Comparison of ENCODE assay signal across 21 cellular contexts in genomic region chr1:226474443-226475111, GRCh38.
DNase-seq lines count a peak whose midpoint lies in the region; ATAC-seq and TF ChIP-seq lines count a peak whose summit lies in the region.
"Had no signal": no experiment of that assay in that cellular context is flagged by ENCODE, and none has a peak within 500 bp of the region (broad histone marks: within the 10 kb centered on the region; RNA-seq: fewer than 3 reads in every experiment).

No MANE protein-coding gene starts in this region.

- no peak for TF ChIP-seq POLR2A in heart left ventricle (IDR thresholded peaks at IDR 0.05)

- intact Hi-C loops in heart left ventricle (cut with DNase I), result no loop called here

- peaks cover 41% of the 10 kb centered on the region for H3K4me1 Mint-ChIP-seq in brain

- in situ Hi-C loops in G401 (cut with HindIII; ENCODE audit: low sequenced_read_pairs), result no loop called here

- WGBS in heart left ventricle, 4 donors, result 40 to 46% (median 42%) methylated on average over 5 of the region's 5 CpGs

- H3K4me3 ChIP-seq in heart left ventricle (no peak overlapping the region), right atrium auricular region (no peak overlapping the region)
- H3K4me3 ChIP-seq: colonic mucosa, mucosa of descending colon, smooth muscle cell, tibial artery had no signal

- H3K4me3 Mint-ChIP-seq in brain, result peak overlapping the region in 1 of 5 experiments; percentile 25
- H3K4me3 Mint-ChIP-seq: activated CD4-positive, alpha-beta memory T cell treated with anti-CD3 and anti-CD28 coated beads for 36 hours; CD8-positive, alpha-beta T cell; stimulated activated naive CD8-positive, alpha-beta T cell treated with anti-CD3 and anti-CD28 coated beads, Interleukin-15, Interleukin-2, amounts not matched to agents 100 ng/mL and 50 ng/mL, for 24 hours had no signal

- no peak for TF ChIP-seq CTCF in heart left ventricle (IDR thresholded peaks at IDR 0.05)
- TF ChIP-seq CTCF in right atrium auricular region (IDR thresholded peaks at IDR 0.05), result no peak
- TF ChIP-seq CTCF in brain (conservative IDR thresholded peaks at IDR 0.05), result no peak

- H3K9me3 Mint-ChIP-seq in brain, result no peaks in the 10 kb centered on the region
- H3K9me3 Mint-ChIP-seq: activated CD4-positive, alpha-beta memory T cell treated with anti-CD3 and anti-CD28 coated beads for 36 hours; CD8-positive, alpha-beta T cell; stimulated activated naive CD8-positive, alpha-beta T cell treated with anti-CD3 and anti-CD28 coated beads, Interleukin-15, Interleukin-2, amounts not matched to agents 100 ng/mL and 50 ng/mL, for 24 hours had no signal

- no peaks in the 10 kb centered on the region for H3K36me3 Mint-ChIP-seq in brain
- H3K36me3 Mint-ChIP-seq: activated CD4-positive, alpha-beta memory T cell treated with anti-CD3 and anti-CD28 coated beads for 36 hours; CD8-positive, alpha-beta T cell had no signal

- ATAC-seq in heart left ventricle, result peak in 3 of 4 donors; percentile 9 to 46 (median 22)
- ATAC-seq: CD8-positive, alpha-beta T cell; mucosa of descending colon had no signal

- H3K9me3 ChIP-seq in heart left ventricle (no peaks in the 10 kb centered on the region), right atrium auricular region (no peaks in the 10 kb centered on the region)
- H3K9me3 ChIP-seq: colonic mucosa, mucosa of descending colon, tibial artery had no signal

- peaks cover 8% of the 10 kb centered on the region for H3K27me3 Mint-ChIP-seq in brain
- H3K27me3 Mint-ChIP-seq: stimulated activated naive CD8-positive, alpha-beta T cell treated with anti-CD3 and anti-CD28 coated beads, Interleukin-15, Interleukin-2, amounts not matched to agents 100 ng/mL and 50 ng/mL, for 24 hours had no signal

- peak overlapping the region; percentile 44 to 98 (median 90) for H3K27ac Mint-ChIP-seq in brain
- H3K27ac Mint-ChIP-seq: activated CD4-positive, alpha-beta memory T cell treated with anti-CD3 and anti-CD28 coated beads for 36 hours; CD8-positive, alpha-beta T cell had no signal

- H3K36me3 ChIP-seq in heart left ventricle, result no peaks in the 10 kb centered on the region
- H3K36me3 ChIP-seq in right atrium auricular region, result no peaks in the 10 kb centered on the region
- H3K36me3 ChIP-seq: colonic mucosa, tibial artery had no signal

- DNase-seq in heart left ventricle, result no peak
- DNase-seq in right atrium auricular region (ENCODE audit: low spot score), result no peak
- DNase-seq in NCI-H345 treated with DMSO at 0.1 percent for 48 hours (lab: John Stamatoyannopoulos, UW; ENCODE audit: unreplicated experiment), result peak; percentile 46
- no peak for DNase-seq in G401 (ENCODE audit: low spot score)
- no peak for DNase-seq in nucleus accumbens (lab: John Stamatoyannopoulos, UW)
- DNase-seq in NCI-H2081 treated with DMSO at 0.1 percent for 48 hours (lab: John Stamatoyannopoulos, UW), result no peak
- DNase-seq in NCI-H748 treated with DMSO at 0.1 percent for 48 hours (lab: John Stamatoyannopoulos, UW), result no peak
- DNase-seq: activated CD4-positive, alpha-beta memory T cell treated with anti-CD3 and anti-CD28 coated beads for 36 hours; activated gamma-delta T cell treated with Interleukin-2 at 50 U/mL for 16 hours; activated T-cell treated with anti-CD3 and anti-CD28 coated beads for 4 hours; colonic mucosa; mucosa of descending colon; NCI-H187; NCI-H446; SHP77 treated with DMSO at 0.1 percent for 48 hours; stimulated activated CD4-positive, alpha-beta T cell treated with anti-CD3 and anti-CD28 coated beads, Interleukin-4, amount 100 ng/mL, for 24 hours; tibial artery had no signal

- H3K27ac ChIP-seq in heart left ventricle, result no peak overlapping the region
- H3K27ac ChIP-seq in right atrium auricular region, result no peak overlapping the region
- H3K27ac ChIP-seq: colonic mucosa, tibial artery had no signal

- H3K27me3 ChIP-seq in heart left ventricle (no peaks in the 10 kb centered on the region), right atrium auricular region (no peaks in the 10 kb centered on the region)
- H3K27me3 ChIP-seq: colonic mucosa had no signal

- H3K4me1 ChIP-seq in heart left ventricle (peaks cover 0 to 7% (median 0%) of the 10 kb centered on the region in 12 donors), right atrium auricular region (no peaks in the 10 kb centered on the region)
- H3K4me1 ChIP-seq: colonic mucosa, tibial artery had no signal
